In the genomic region with DNA sequence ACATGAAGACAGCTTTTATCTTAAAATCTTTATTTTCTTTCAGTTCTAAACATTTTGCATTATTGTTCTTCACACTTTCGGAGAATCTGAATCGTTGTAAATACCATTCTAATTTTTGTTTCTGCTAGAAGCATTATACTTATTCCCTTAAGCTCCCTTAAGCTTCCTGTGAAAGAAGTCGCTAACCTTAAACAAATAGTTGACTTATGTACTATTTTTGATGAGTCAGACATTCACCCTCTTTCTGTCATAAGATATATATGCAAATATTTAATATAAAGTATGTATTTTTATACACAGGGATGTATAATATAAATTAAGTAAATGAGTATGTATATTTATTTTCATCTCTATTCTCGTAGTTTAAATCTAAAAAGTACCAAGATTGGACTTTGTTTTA, we compare ENCODE assay signal across 28 cellular contexts.
"Had no signal": no experiment of that assay in that cellular context is flagged by ENCODE, and none has a peak within 500 bp of the region (broad histone marks: within the 10 kb centered on the region; RNA-seq: fewer than 3 reads in every experiment).

No MANE protein-coding gene starts in this region.

- ATAC-seq: natural killer cell; psoas muscle; right cardiac atrium; sciatic nerve; stimulated activated memory B cell treated with anti-CD40 and anti-IgM and Interleukin-4, amounts not matched to agents 10 μg/mL and 1 μg/mL and 100 μg/mL, for 72 hours; stimulated activated naive CD8-positive, alpha-beta T cell treated with anti-CD3 and anti-CD28 coated beads, Interleukin-15, amount 100 ng/mL, for 72 hours; stimulated activated naive CD8-positive, alpha-beta T cell treated with anti-CD3 and anti-CD28 coated beads, Interleukin-15, Interleukin-2, amounts not matched to agents 100 U/mL and 50 U/mL, for 24 hours; upper lobe of right lung had no signal

- H3K27me3 ChIP-seq: neural progenitor cell, ovary, spleen, suprapubic skin, testis, tibial artery, transverse colon, upper lobe of right lung, uterus had no signal

- H3K79me2 ChIP-seq: parathyroid adenoma had no signal

- H2AFZ ChIP-seq: parathyroid adenoma had no signal

- H3K36me3 ChIP-seq: neural progenitor cell, ovary, spleen, suprapubic skin, tibial artery, transverse colon, upper lobe of right lung, uterus had no signal

- H3K4me2 ChIP-seq: neural progenitor cell, smooth muscle cell had no signal

- H3K27ac ChIP-seq: neural progenitor cell, ovary, parathyroid adenoma, psoas muscle, skin epidermis, spleen, suprapubic skin, testis, tibial artery, transverse colon, upper lobe of right lung, uterus had no signal

- H3K4me3 ChIP-seq: neural progenitor cell, ovary, psoas muscle, skin epidermis, smooth muscle cell, spleen, suprapubic skin, testis, tibial artery, transverse colon, upper lobe of right lung, uterus had no signal

- H3K4me1 ChIP-seq: parathyroid adenoma, psoas muscle, spleen, suprapubic skin, testis, tibial artery, transverse colon, upper lobe of right lung, uterus had no signal

- DNase-seq: natural killer cell; occipital lobe; ovary; posterior cingulate gyrus; psoas muscle; right cardiac atrium; spleen; stimulated activated CD4-positive, alpha-beta T cell treated with anti-CD3 and anti-CD28 coated beads, Interleukin-12 subunit alpha, Interleukin-12 subunit beta, amount 100 ng/mL, for 4 hours; stimulated activated CD4-positive, alpha-beta T cell treated with anti-CD3 and anti-CD28 coated beads, Interleukin-1b, Interleukin-23, amount 100 ng/mL, for 48 hours; stimulated activated CD4-positive, alpha-beta T cell treated with anti-CD3 and anti-CD28 coated beads, Interleukin-4, amount 100 ng/mL, for 1 hour; stimulated activated CD4-positive, alpha-beta T cell treated with anti-CD3 and anti-CD28 coated beads, Interleukin-4, amount 100 ng/mL, for 4 hours; stimulated activated CD8-positive, alpha-beta memory T cell treated with anti-CD3 and anti-CD28 coated beads, Interleukin-4, amount 100 ng/mL, for 48 hours; stimulated activated naive CD4-positive, alpha-beta T cell; stimulated activated naive CD8-positive, alpha-beta T cell treated with anti-CD3 and anti-CD28 coated beads, Interleukin-15, amount 100 ng/mL, for 72 hours; stimulated activated naive CD8-positive, alpha-beta T cell treated with anti-CD3 and anti-CD28 coated beads, Interleukin-15, Interleukin-2, amounts not matched to agents 100 U/mL and 50 U/mL, for 24 hours; substantia nigra; testis; tibial artery; transverse colon; upper lobe of right lung; uterus had no signal

- H3K9ac ChIP-seq: neural progenitor cell, parathyroid adenoma had no signal

- H3K9me3 ChIP-seq: ovary, psoas muscle, testis, tibial artery, upper lobe of right lung, uterus had no signal
